In the genomic region with DNA sequence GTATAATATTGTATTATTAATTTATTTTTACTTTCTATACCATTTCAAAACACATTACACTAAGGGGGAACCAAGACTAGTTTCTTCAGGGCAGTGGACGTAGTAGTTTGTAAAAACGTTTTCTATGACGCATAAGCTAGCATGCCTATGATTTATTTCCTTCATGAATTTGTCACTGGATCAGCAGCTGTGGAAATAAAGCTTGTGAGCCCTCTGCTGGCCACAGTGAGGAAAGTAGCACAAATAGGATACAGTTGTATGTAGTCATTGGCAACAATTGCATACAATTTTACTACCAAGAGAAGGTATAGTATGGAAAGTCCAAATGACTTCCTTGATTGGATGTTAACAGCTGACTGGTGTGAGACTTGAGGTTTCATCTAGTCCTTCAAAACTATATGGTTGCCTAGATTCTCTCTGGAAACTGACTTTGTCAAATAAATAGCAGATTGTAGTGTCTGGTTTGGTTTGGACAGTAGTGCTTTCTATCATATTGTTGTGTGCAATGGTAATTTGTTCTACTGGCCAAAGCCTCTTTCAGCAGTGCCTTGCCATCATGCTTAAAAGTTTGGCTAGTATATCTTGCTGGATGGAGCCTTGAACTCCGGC, we compare ENCODE assay signal across 8 cellular contexts. TPM values are rescaled to one million over a fixed set of nuclear protein-coding genes. Genes with fewer than 3 reads are reported as not detected.
DNase-seq lines count a peak whose midpoint lies in the region; ATAC-seq and TF ChIP-seq lines count a peak whose summit lies in the region.

No MANE protein-coding gene starts in this region.

- peaks cover 8% of the 10 kb centered on the region; the same call in 1 of the 2 replicates for H3K36me3 ChIP-seq in BE2C
- peaks cover 0 to 54% of the 10 kb centered on the region in 2 donors for H3K36me3 ChIP-seq in left lung

- H3K27me3 Mint-ChIP-seq in activated B cell treated with CpG ODN at 0.5 μM for 24 hours, result no peaks in the 10 kb centered on the region
- no peaks in the 10 kb centered on the region for H3K27me3 Mint-ChIP-seq in chondrocyte (ENCODE audit: low read depth)

- H3K36me3 Mint-ChIP-seq in activated B cell treated with CpG ODN at 0.5 μM for 24 hours (ENCODE audit: low read depth), result peaks cover 61% of the 10 kb centered on the region
- H3K36me3 Mint-ChIP-seq in chondrocyte (ENCODE audit: low read depth), result peaks cover 11% of the 10 kb centered on the region

- no peaks in the 10 kb centered on the region; the same call in 1 of the 2 replicates for H3K4me1 ChIP-seq in BE2C
- H3K4me1 ChIP-seq in left lung, result peaks cover 0 to 5% of the 10 kb centered on the region in 2 donors

- CTCF ChIA-PET in activated B cell treated with CpG ODN at 0.5 μM for 24 hours (lab: Charles Lee), result interaction anchor here (0.8 to 8.1 kb wide), 17 partner anchors 10 to 233 kb away, joined by 3 to 124 read pairs (median 3); partner anchors contain the start of genes CCDC177, ERH, GALNT16 and SLC39A9

- H3K27ac Mint-ChIP-seq in activated B cell treated with CpG ODN at 0.5 μM for 24 hours, result no peak overlapping the region
- no peak overlapping the region for H3K27ac Mint-ChIP-seq in chondrocyte (ENCODE audit: unreplicated experiment)

- no peaks in the 10 kb centered on the region for H3K27me3 ChIP-seq in BE2C
- no peaks in the 10 kb centered on the region for H3K27me3 ChIP-seq in left lung

- POLR2A ChIA-PET in activated B cell treated with CpG ODN at 0.5 μM for 24 hours (lab: Charles Lee), result interaction anchor here (0.5 to 2.3 kb wide), 5 partner anchors 62 to 667 kb away, joined by 3 to 18 read pairs (median 8); partner anchors contain the start of genes ERH, SLC39A9 and ZFP36L1

- DNase-seq in BE2C, result peak; percentile 62
- peak; percentile 90 for DNase-seq in HCEC 1CT
- DNase-seq in NCI-H2227 treated with DMSO at 0.1 percent for 48 hours (lab: John Stamatoyannopoulos, UW), result peak; percentile 71
- DNase-seq in activated B cell treated with CpG ODN at 0.5 μM for 24 hours, result peak; percentile 27
- DNase-seq in chondrocyte (ENCODE audit: low spot score), result no peak
- DNase-seq in left lung, result peak in 1 of 2 donors; percentile 39
- peak; percentile 8 to 50 (median 27) for DNase-seq in stimulated activated CD4-positive, alpha-beta T cell treated with anti-CD3 and anti-CD28 coated beads, TNF-alpha, amount 100 ng/mL, for 24 hours (ENCODE audit: low read depth in 3 of 3)

- no peak overlapping the region for H3K27ac ChIP-seq in left lung

- intact Hi-C loops in activated B cell treated with CpG ODN at 0.5 μM for 24 hours (cut with micrococcal nuclease) (loop anchor here (1.0 to 2.0 kb wide), 6 partner anchors 31 to 331 kb away; partner anchors contain the start of genes CCDC177, ERH and SLC39A9), left lung (cut with DNase I) (loop anchor here in 1 of 2 donors (5.0 kb wide), 1 partner anchor 218 kb away; no protein-coding TSS in a partner anchor)

- H3K4me1 Mint-ChIP-seq in activated B cell treated with CpG ODN at 0.5 μM for 24 hours (no peaks in the 10 kb centered on the region), chondrocyte (ENCODE audit: low read depth) (peaks cover 13% of the 10 kb centered on the region)

- H3K4me3 Mint-ChIP-seq in activated B cell treated with CpG ODN at 0.5 μM for 24 hours (no peak overlapping the region), chondrocyte (ENCODE audit: unreplicated experiment) (no peak overlapping the region)

- H3K9me3 ChIP-seq in BE2C (no peaks in the 10 kb centered on the region), left lung (no peaks in the 10 kb centered on the region)

- TF ChIP-seq CTCF in BE2C (IDR thresholded peaks at IDR 0.05; ENCODE audit: low read depth, low read length), result peak; percentile 89
- no peak for TF ChIP-seq CTCF in activated B cell treated with CpG ODN at 0.5 μM for 24 hours (IDR thresholded peaks at IDR 0.05)
- TF ChIP-seq CTCF in chondrocyte (IDR thresholded peaks at IDR 0.05), result peak; percentile 92
- TF ChIP-seq CTCF in left lung (IDR thresholded peaks at IDR 0.05), result peak; percentile 73 to 74

- peak; percentile 92 for ATAC-seq in activated B cell treated with CpG ODN at 0.5 μM for 24 hours (ENCODE audit: low read depth)
- ATAC-seq in left lung, result peak; percentile 90
- ATAC-seq in GM21360 (IDR thresholded peaks at IDR 0.05; ENCODE audit: unreplicated experiment), result no peak

- H3K4me3 ChIP-seq in BE2C (ENCODE audit: low read depth, low read length), result no peak overlapping the region
- no peak overlapping the region for H3K4me3 ChIP-seq in left lung

- H3K9me3 Mint-ChIP-seq in activated B cell treated with CpG ODN at 0.5 μM for 24 hours (no peaks in the 10 kb centered on the region), chondrocyte (ENCODE audit: low read depth) (no peaks in the 10 kb centered on the region)

RNA-seq across cellular contexts. Expression of gene PLEKHD1, which starts 24.3 kb away (rescaled TPM):
- 0.14 TPM for polyA plus RNA-seq in BE2C (2012; ENCODE audit: insufficient read depth, insufficient read length, low read depth)
- total RNA-seq in activated B cell treated with CpG ODN at 0.5 μM for 24 hours (0.22 and 0.24 TPM in 2 replicates), chondrocyte (0.08 to 0.15 TPM (median 0.10 TPM) in 3 replicates), left lung (under 1 TPM; 0.16 to 0.61 TPM)
